Comparison of ENCODE assay signal across 1 cellular context in the genomic region with DNA sequence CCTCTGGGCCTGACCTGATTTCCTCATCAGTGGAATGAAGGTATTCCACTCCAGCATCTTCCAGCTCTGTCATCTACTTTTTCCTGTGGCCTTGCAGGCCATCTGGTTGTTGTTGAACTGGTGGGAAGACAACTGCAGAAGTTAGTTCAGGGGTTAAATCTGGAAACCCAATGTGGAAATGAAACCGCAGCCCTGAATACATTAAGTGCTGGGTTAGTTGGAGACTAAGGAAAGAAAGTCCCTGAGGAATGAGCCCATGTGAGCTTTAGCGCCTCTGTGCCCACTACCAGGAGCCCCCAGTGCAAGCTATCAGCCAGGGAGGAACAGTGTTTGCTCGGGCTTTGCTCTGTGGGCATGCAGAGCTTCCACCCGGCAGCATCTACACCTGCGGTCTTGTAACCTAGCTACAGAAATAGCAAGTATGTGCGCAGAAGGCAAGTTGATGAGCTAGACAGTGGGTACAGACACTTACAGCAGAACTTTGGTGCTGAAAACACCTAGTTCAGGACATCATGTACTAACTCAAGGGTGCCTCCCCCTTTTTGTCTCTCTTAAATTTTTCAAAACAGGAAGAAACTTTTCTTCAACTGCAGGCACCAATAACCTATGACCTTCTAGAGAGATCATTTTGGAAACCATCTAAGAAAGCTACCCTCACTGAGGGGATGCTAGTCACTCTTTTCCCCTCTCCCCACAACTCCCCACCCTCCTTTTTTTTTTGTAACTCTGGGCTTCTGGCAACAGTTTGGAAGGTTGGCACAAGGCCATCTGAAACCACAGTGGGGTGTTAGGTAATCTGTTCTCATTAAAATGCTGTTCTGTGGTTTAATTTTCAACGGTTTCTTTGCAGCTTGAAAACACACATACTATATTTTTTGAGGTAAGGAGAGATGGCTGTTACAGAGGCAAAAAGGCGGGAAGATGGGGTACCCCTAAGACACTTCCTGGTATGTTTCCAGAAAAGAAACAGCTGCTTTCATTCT.
TF ChIP-seq lines count a peak whose summit lies in the region.

No MANE protein-coding gene starts in this region.

TF ChIP-seq in GM12878, 131 proteins besides CTCF, POLR2A, EP300 and RAD21 (continued from another document):
- TF ChIP-seq GATAD2B (conservative IDR thresholded peaks at IDR 0.05; ENCODE audit: low read depth) (no peak; the same call in 1 of the 2 replicates), ELK1 (IDR thresholded peaks at IDR 0.05; ENCODE audit: low read depth, low read length) (no peak), RUNX3 (IDR thresholded peaks at IDR 0.05; ENCODE audit: low read length) (peak; percentile 74), CHD4 (IDR thresholded peaks at IDR 0.05) (no peak), RBBP5 (conservative IDR thresholded peaks at IDR 0.05) (no peak), ZZZ3 (IDR thresholded peaks at IDR 0.05; ENCODE audit: control insufficient read depth, insufficient read length, low read depth) (no peak), BRCA1 (IDR thresholded peaks at IDR 0.05; ENCODE audit: low read depth, low read length) (no peak), SMAD5 (IDR thresholded peaks at IDR 0.05; ENCODE audit: low read depth) (no peak), CBFB (IDR thresholded peaks at IDR 0.05; ENCODE audit: low read depth) (peak; percentile 44; the same call in 1 of the 2 replicates), RCOR1 (conservative IDR thresholded peaks at IDR 0.05; ENCODE audit: low read depth, low read length) (peak; percentile 71), POLR2AphosphoS5 (IDR thresholded peaks at IDR 0.05; ENCODE audit: low read length) (no peak), CEBPB (IDR thresholded peaks at IDR 0.05; ENCODE audit: borderline replicate concordance in 1 of 2, low read depth in 2 of 2, low read length in 2 of 2) (no peak; a peak in 1 of 4 replicates), HDGF (IDR thresholded peaks at IDR 0.05) (no peak; the same call in 1 of the 2 replicates), JUND (IDR thresholded peaks at IDR 0.05; ENCODE audit: low read depth, low read length) (no peak), ZNF592 (IDR thresholded peaks at IDR 0.05) (0 out of 2 replicates have a peak, but pooled peaks have one; percentile 2), TCF3 (IDR thresholded peaks at IDR 0.05; ENCODE audit: borderline replicate concordance, insufficient read depth, low read depth, low read length) (no peak), RAD51 (IDR thresholded peaks at IDR 0.05) (no peak), HCFC1 (IDR thresholded peaks at IDR 0.05; ENCODE audit: low read length) (no peak), ZBTB4 (CRISPR knock-in tag; IDR thresholded peaks at IDR 0.05) (no peak), USF2 (IDR thresholded peaks at IDR 0.05; ENCODE audit: borderline replicate concordance, low read depth, low read length) (no peak), YY1 (IDR thresholded peaks at IDR 0.05; ENCODE audit: low read depth, low read length) (no peak), TCF7 (IDR thresholded peaks at IDR 0.05; ENCODE audit: borderline replicate concordance) (no peak), HDAC2 (IDR thresholded peaks at IDR 0.05) (no peak), POLR2AphosphoS2 (IDR thresholded peaks at IDR 0.05; ENCODE audit: low read depth, low read length) (no peak), SUZ12 (IDR thresholded peaks at IDR 0.05; ENCODE audit: unreplicated experiment) (no peak), NR2F1 (conservative IDR thresholded peaks at IDR 0.05) (peak; percentile 79), SREBF2 (IDR thresholded peaks at IDR 0.05; ENCODE audit: low read length) (no peak), RB1 (IDR thresholded peaks at IDR 0.05; ENCODE audit: borderline replicate concordance) (peak; percentile 92; the same call in 1 of the 2 replicates), MEF2B (IDR thresholded peaks at IDR 0.05; ENCODE audit: partially characterized antibody, poor library complexity, severe bottlenecking) (peak; percentile 81), NFIC (IDR thresholded peaks at IDR 0.05; ENCODE audit: low read depth, low read length) (peak; percentile 30; the same call in 1 of the 2 replicates)
- TF ChIP-seq, protein P1, sequence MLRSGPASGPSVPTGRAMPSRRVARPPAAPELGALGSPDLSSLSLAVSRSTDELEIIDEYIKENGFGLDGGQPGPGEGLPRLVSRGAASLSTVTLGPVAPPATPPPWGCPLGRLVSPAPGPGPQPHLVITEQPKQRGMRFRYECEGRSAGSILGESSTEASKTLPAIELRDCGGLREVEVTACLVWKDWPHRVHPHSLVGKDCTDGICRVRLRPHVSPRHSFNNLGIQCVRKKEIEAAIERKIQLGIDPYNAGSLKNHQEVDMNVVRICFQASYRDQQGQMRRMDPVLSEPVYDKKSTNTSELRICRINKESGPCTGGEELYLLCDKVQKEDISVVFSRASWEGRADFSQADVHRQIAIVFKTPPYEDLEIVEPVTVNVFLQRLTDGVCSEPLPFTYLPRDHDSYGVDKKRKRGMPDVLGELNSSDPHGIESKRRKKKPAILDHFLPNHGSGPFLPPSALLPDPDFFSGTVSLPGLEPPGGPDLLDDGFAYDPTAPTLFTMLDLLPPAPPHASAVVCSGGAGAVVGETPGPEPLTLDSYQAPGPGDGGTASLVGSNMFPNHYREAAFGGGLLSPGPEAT (IDR thresholded peaks at IDR 0.05; ENCODE audit: low read depth) = peak; percentile 77
TF ChIP-seq in GM12878: peak in this region for 43.
